ENCODE assay signal across 2 cellular contexts in the genomic region with DNA sequence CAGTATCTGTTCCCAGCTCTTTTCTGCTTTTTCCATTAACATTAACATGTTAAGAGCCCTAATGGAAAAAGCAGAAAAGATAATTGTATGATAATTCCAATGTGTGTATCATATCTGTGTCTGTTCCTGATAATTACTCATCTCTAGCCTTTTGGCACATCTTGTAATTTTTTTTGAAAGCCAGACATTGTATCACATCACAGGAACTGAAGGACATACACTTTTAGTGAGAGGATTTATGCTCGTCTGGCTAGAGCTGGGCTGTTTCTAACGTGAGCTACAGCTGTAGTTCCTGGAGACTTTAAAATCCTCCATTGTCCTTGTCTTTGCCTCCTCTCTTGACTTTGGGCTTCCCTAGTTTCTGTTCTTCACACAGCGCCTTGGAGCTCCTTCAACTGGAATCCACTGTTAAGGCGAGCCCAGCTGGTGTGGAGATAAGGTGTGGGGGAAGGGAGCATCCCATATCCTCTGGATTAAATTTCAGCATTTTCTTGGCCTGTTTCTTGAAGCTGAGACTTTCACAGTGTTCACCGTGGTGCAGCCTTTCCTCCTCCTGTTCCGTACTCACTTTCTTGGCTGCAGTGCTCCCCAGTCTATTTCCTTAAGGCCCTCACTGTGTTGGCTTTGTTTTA.
TF ChIP-seq lines count a peak whose summit lies in the region.

No MANE protein-coding gene starts in this region.

TF ChIP-seq in GM23338, 12 proteins besides CTCF, POLR2A, EP300 and RAD21 (continued from another document):
- TF ChIP-seq, protein P1, sequence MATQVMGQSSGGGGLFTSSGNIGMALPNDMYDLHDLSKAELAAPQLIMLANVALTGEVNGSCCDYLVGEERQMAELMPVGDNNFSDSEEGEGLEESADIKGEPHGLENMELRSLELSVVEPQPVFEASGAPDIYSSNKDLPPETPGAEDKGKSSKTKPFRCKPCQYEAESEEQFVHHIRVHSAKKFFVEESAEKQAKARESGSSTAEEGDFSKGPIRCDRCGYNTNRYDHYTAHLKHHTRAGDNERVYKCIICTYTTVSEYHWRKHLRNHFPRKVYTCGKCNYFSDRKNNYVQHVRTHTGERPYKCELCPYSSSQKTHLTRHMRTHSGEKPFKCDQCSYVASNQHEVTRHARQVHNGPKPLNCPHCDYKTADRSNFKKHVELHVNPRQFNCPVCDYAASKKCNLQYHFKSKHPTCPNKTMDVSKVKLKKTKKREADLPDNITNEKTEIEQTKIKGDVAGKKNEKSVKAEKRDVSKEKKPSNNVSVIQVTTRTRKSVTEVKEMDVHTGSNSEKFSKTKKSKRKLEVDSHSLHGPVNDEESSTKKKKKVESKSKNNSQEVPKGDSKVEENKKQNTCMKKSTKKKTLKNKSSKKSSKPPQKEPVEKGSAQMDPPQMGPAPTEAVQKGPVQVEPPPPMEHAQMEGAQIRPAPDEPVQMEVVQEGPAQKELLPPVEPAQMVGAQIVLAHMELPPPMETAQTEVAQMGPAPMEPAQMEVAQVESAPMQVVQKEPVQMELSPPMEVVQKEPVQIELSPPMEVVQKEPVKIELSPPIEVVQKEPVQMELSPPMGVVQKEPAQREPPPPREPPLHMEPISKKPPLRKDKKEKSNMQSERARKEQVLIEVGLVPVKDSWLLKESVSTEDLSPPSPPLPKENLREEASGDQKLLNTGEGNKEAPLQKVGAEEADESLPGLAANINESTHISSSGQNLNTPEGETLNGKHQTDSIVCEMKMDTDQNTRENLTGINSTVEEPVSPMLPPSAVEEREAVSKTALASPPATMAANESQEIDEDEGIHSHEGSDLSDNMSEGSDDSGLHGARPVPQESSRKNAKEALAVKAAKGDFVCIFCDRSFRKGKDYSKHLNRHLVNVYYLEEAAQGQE (IDR thresholded peaks at IDR 0.05; ENCODE audit: unreplicated experiment) = no peak
- TF ChIP-seq STAT1 (IDR thresholded peaks at IDR 0.05; ENCODE audit: unreplicated experiment) (no peak), EZH2phosphoT487 (IDR thresholded peaks at IDR 0.05; ENCODE audit: unreplicated experiment) (no peak), JUNB (IDR thresholded peaks at IDR 0.05; ENCODE audit: unreplicated experiment) (no peak), POLR2AphosphoS5 (IDR thresholded peaks at IDR 0.05; ENCODE audit: low read depth) (no peak), EZH2 (IDR thresholded peaks at IDR 0.05; ENCODE audit: low read depth, unreplicated experiment) (no peak), ZNF114 (CRISPR knock-in tag; IDR thresholded peaks at IDR 0.05) (no peak), NANOG (IDR thresholded peaks at IDR 0.05; ENCODE audit: borderline replicate concordance) (no peak)
- TF ChIP-seq, protein P2, sequence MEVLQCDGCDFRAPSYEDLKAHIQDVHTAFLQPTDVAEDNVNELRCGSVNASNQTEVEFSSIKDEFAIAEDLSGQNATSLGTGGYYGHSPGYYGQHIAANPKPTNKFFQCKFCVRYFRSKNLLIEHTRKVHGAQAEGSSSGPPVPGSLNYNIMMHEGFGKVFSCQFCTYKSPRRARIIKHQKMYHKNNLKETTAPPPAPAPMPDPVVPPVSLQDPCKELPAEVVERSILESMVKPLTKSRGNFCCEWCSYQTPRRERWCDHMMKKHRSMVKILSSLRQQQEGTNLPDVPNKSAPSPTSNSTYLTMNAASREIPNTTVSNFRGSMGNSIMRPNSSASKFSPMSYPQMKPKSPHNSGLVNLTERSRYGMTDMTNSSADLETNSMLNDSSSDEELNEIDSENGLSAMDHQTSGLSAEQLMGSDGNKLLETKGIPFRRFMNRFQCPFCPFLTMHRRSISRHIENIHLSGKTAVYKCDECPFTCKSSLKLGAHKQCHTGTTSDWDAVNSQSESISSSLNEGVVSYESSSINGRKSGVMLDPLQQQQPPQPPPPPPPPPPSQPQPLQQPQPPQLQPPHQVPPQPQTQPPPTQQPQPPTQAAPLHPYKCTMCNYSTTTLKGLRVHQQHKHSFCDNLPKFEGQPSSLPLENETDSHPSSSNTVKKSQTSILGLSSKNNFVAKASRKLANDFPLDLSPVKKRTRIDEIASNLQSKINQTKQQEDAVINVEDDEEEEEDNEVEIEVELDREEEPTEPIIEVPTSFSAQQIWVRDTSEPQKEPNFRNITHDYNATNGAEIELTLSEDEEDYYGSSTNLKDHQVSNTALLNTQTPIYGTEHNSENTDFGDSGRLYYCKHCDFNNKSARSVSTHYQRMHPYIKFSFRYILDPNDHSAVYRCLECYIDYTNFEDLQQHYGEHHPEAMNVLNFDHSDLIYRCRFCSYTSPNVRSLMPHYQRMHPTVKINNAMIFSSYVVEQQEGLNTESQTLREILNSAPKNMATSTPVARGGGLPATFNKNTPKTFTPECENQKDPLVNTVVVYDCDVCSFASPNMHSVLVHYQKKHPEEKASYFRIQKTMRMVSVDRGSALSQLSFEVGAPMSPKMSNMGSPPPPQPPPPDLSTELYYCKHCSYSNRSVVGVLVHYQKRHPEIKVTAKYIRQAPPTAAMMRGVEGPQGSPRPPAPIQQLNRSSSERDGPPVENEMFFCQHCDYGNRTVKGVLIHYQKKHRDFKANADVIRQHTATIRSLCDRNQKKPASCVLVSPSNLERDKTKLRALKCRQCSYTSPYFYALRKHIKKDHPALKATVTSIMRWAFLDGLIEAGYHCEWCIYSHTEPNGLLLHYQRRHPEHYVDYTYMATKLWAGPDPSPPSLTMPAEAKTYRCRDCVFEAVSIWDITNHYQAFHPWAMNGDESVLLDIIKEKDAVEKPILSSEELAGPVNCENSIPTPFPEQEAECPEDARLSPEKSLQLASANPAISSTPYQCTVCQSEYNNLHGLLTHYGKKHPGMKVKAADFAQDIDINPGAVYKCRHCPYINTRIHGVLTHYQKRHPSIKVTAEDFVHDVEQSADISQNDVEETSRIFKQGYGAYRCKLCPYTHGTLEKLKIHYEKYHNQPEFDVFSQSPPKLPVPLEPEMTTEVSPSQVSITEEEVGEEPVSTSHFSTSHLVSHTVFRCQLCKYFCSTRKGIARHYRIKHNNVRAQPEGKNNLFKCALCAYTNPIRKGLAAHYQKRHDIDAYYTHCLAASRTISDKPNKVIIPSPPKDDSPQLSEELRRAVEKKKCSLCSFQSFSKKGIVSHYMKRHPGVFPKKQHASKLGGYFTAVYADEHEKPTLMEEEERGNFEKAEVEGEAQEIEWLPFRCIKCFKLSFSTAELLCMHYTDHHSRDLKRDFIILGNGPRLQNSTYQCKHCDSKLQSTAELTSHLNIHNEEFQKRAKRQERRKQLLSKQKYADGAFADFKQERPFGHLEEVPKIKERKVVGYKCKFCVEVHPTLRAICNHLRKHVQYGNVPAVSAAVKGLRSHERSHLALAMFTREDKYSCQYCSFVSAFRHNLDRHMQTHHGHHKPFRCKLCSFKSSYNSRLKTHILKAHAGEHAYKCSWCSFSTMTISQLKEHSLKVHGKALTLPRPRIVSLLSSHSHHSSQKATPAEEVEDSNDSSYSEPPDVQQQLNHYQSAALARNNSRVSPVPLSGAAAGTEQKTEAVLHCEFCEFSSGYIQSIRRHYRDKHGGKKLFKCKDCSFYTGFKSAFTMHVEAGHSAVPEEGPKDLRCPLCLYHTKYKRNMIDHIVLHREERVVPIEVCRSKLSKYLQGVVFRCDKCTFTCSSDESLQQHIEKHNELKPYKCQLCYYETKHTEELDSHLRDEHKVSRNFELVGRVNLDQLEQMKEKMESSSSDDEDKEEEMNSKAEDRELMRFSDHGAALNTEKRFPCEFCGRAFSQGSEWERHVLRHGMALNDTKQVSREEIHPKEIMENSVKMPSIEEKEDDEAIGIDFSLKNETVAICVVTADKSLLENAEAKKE (CRISPR knock-in tag; IDR thresholded peaks at IDR 0.05) = no peak

TF ChIP-seq in SK-N-SH, 30 proteins besides CTCF, POLR2A, EP300 and RAD21 (continued from another document):
- TF ChIP-seq, protein P3, sequence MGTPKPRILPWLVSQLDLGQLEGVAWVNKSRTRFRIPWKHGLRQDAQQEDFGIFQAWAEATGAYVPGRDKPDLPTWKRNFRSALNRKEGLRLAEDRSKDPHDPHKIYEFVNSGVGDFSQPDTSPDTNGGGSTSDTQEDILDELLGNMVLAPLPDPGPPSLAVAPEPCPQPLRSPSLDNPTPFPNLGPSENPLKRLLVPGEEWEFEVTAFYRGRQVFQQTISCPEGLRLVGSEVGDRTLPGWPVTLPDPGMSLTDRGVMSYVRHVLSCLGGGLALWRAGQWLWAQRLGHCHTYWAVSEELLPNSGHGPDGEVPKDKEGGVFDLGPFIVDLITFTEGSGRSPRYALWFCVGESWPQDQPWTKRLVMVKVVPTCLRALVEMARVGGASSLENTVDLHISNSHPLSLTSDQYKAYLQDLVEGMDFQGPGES (IDR thresholded peaks at IDR 0.05; ENCODE audit: low read depth, low read length) = no peak
- TF ChIP-seq JUND (IDR thresholded peaks at IDR 0.05) = no peak
- TF ChIP-seq SMC3 (IDR thresholded peaks at IDR 0.05; ENCODE audit: low read depth, low read length) = no peak
- no peak for TF ChIP-seq POLR2AphosphoS5 (IDR thresholded peaks at IDR 0.05; ENCODE audit: low read depth, low read length)
- TF ChIP-seq RFX5 (IDR thresholded peaks at IDR 0.05; ENCODE audit: low read length) = no peak
